21 cellular contexts compared by ENCODE assay signal in the genomic region with DNA sequence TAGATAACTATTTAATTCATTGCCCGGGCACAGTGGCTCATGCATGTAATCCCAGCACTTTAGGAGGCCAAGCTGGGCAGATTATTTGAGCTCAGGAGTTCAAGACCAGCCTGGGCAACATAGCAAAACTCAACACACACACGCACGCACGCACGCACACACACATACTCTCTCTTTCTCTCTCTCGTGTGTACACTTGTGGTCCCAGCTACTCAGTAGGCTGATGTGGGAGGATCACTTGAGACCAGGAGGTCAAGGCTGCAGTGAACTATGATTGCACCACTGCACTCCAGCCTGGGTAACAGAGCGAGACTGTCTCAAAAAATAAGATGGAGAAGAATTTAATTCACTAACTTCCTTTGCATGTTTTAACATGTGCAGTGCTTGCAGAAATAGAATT. TPM values are rescaled to one million over a fixed set of nuclear protein-coding genes. Genes with fewer than 3 reads are reported as not detected.
A peak's percentile ranks its signal among the peaks of the same experiment; 100 is the strongest.
DNase-seq lines count a peak whose midpoint lies in the region; ATAC-seq and TF ChIP-seq lines count a peak whose summit lies in the region.
"Had no signal": no experiment of that assay in that cellular context is flagged by ENCODE, and none has a peak within 500 bp of the region (broad histone marks: within the 10 kb centered on the region; RNA-seq: fewer than 3 reads in every experiment).

No MANE protein-coding gene starts in this region.

- no peak for ATAC-seq in HG02763 (IDR thresholded peaks at IDR 0.05; ENCODE audit: unreplicated experiment)
- ATAC-seq in T-helper 17 cell: no peak
- ATAC-seq: CD8-positive, alpha-beta T cell; Panc1 had no signal

- peak overlapping the region; percentile 28 for H3K4me3 Mint-ChIP-seq in endothelial cell (ENCODE audit: unreplicated experiment)
- H3K4me3 Mint-ChIP-seq in nephron progenitor cell: no peak overlapping the region
- no peak overlapping the region for H3K4me3 Mint-ChIP-seq in activated T-helper 2 cell treated with anti-CD3 and anti-CD28 coated beads, Interferon-gamma antibody, Interleukin-2, Interleukin-4, amounts not matched to agents 10 μg/mL and 5 μg/mL and 100 μg/mL, durations not matched to agents 14 hours and 24 hours and 36 hours (ENCODE audit: low read depth)
- no peak overlapping the region for H3K4me3 Mint-ChIP-seq in T-helper 17 cell
- H3K4me3 Mint-ChIP-seq: CD8-positive, alpha-beta T cell had no signal

- H3K27ac ChIP-seq in testis: no peak overlapping the region
- H3K27ac ChIP-seq: BLaER1, GM23248 had no signal

- intact Hi-C loops in activated T-helper 2 cell treated with anti-CD3 and anti-CD28 coated beads, Interferon-gamma antibody, Interleukin-2, Interleukin-4, amounts not matched to agents 10 μg/mL and 5 μg/mL and 100 μg/mL, durations not matched to agents 14 hours and 24 hours and 36 hours (cut with micrococcal nuclease): no loop called here
- intact Hi-C loops in testis (cut with DNase I; ENCODE audit: low total_unique reads): no loop called here

- no peaks in the 10 kb centered on the region for H3K4me1 ChIP-seq in testis

- H3K27ac Mint-ChIP-seq in endothelial cell (ENCODE audit: unreplicated experiment) (no peak overlapping the region), nephron progenitor cell (peak overlapping the region; percentile 93), T-helper 17 cell (no peak overlapping the region)
- H3K27ac Mint-ChIP-seq in activated T-helper 2 cell treated with anti-CD3 and anti-CD28 coated beads, Interferon-gamma antibody, Interleukin-2, Interleukin-4, amounts not matched to agents 10 μg/mL and 5 μg/mL and 100 μg/mL, durations not matched to agents 14 hours and 24 hours and 36 hours: no peak overlapping the region
- H3K27ac Mint-ChIP-seq: CD8-positive, alpha-beta T cell had no signal

- H3K4me3 ChIP-seq in NB4 (ENCODE audit: low read depth, low read length): no peak overlapping the region
- no peak overlapping the region for H3K4me3 ChIP-seq in testis
- H3K4me3 ChIP-seq: BLaER1, GM23248 had no signal

- no peaks in the 10 kb centered on the region for H3K27me3 ChIP-seq in testis
- H3K27me3 ChIP-seq: BLaER1 had no signal

- H3K4me1 Mint-ChIP-seq in endothelial cell (ENCODE audit: unreplicated experiment): peaks cover 11% of the 10 kb centered on the region
- H3K4me1 Mint-ChIP-seq in nephron progenitor cell: peaks cover 11% of the 10 kb centered on the region
- H3K4me1 Mint-ChIP-seq in activated T-helper 2 cell treated with anti-CD3 and anti-CD28 coated beads, Interferon-gamma antibody, Interleukin-2, Interleukin-4, amounts not matched to agents 10 μg/mL and 5 μg/mL and 100 μg/mL, durations not matched to agents 14 hours and 24 hours and 36 hours (ENCODE audit: low read depth): no peaks in the 10 kb centered on the region
- H3K4me1 Mint-ChIP-seq in T-helper 17 cell: peaks cover 2% of the 10 kb centered on the region

- TF ChIP-seq CTCF in NB4 (IDR thresholded peaks at IDR 0.05; ENCODE audit: low read depth, low read length): no peak
- no peak for TF ChIP-seq CTCF in endothelial cell (IDR thresholded peaks at IDR 0.05; ENCODE audit: unreplicated experiment)
- no peak for TF ChIP-seq CTCF in nephron progenitor cell (IDR thresholded peaks at IDR 0.05)
- TF ChIP-seq CTCF in testis (IDR thresholded peaks at IDR 0.05): no peak

- in situ Hi-C loops in Caki2 (cut with HindIII; ENCODE audit: low pct_unique_long_range_greater_than_20kb, low sequenced_read_pairs): no loop called here

- no peaks in the 10 kb centered on the region for H3K9me3 ChIP-seq in T-helper 17 cell (ENCODE audit: control insufficient read depth, low read length, poor library complexity, severe bottlenecking)
- no peaks in the 10 kb centered on the region for H3K9me3 ChIP-seq in testis
- H3K9me3 ChIP-seq: BLaER1 had no signal

- H3K36me3 Mint-ChIP-seq in endothelial cell (ENCODE audit: low read depth, unreplicated experiment) (peaks cover 21% of the 10 kb centered on the region), nephron progenitor cell (ENCODE audit: low read depth) (peaks cover 51% of the 10 kb centered on the region), T-helper 17 cell (ENCODE audit: low read depth) (peaks cover 5% of the 10 kb centered on the region)
- no peaks in the 10 kb centered on the region for H3K36me3 Mint-ChIP-seq in activated T-helper 2 cell treated with anti-CD3 and anti-CD28 coated beads, Interferon-gamma antibody, Interleukin-2, Interleukin-4, amounts not matched to agents 10 μg/mL and 5 μg/mL and 100 μg/mL, durations not matched to agents 14 hours and 24 hours and 36 hours (ENCODE audit: low read depth)

- H3K9me3 Mint-ChIP-seq in endothelial cell (ENCODE audit: unreplicated experiment) (no peaks in the 10 kb centered on the region), nephron progenitor cell (no peaks in the 10 kb centered on the region)
- no peaks in the 10 kb centered on the region for H3K9me3 Mint-ChIP-seq in activated T-helper 2 cell treated with anti-CD3 and anti-CD28 coated beads, Interferon-gamma antibody, Interleukin-2, Interleukin-4, amounts not matched to agents 10 μg/mL and 5 μg/mL and 100 μg/mL, durations not matched to agents 14 hours and 24 hours and 36 hours
- H3K9me3 Mint-ChIP-seq: CD8-positive, alpha-beta T cell had no signal

- DNase-seq in Caki2 (ENCODE audit: low read depth) (peak; percentile 3), NB4 (ENCODE audit: low read depth) (peak; percentile 68), endothelial cell (ENCODE audit: low spot score) (no peak), nephron progenitor cell (peak; percentile 13), T-helper 17 cell (no peak), testis (no peak)
- no peak for DNase-seq in activated T-helper 2 cell treated with anti-CD3 and anti-CD28 coated beads, Interferon-gamma antibody, Interleukin-2, Interleukin-4, amounts not matched to agents 10 μg/mL and 5 μg/mL and 100 μg/mL, durations not matched to agents 14 hours and 24 hours and 36 hours (ENCODE audit: low spot score)
- DNase-seq: CD8-positive, alpha-beta T cell; DMS79 treated with DMSO at 0.1 percent for 48 hours; GM23248; HCEC 1CT; KBM-7; NCI-H1092 treated with DMSO at 0.1 percent for 48 hours; NCI-H1694; NCI-H2107; NCI-H226; NCI-H524 treated with DMSO at 0.1 percent for 48 hours; Right ventricle myocardium superior had no signal

- H3K36me3 ChIP-seq in testis (ENCODE audit: low read depth, missing control alignments): no peaks in the 10 kb centered on the region

- TF ChIP-seq POLR2A in NB4 (IDR thresholded peaks at IDR 0.05; ENCODE audit: extremely low read depth, insufficient read length) (no peak), testis (IDR thresholded peaks at IDR 0.05) (no peak)

- WGBS in testis, 2 donors: 73 to 75% methylated on average over 7 of the region's 7 CpGs

- H3K27me3 Mint-ChIP-seq in endothelial cell (ENCODE audit: unreplicated experiment) (peaks cover 3% of the 10 kb centered on the region), nephron progenitor cell (ENCODE audit: low read depth, poor library complexity) (no peaks in the 10 kb centered on the region), T-helper 17 cell (no peaks in the 10 kb centered on the region)
- H3K27me3 Mint-ChIP-seq in activated T-helper 2 cell treated with anti-CD3 and anti-CD28 coated beads, Interferon-gamma antibody, Interleukin-2, Interleukin-4, amounts not matched to agents 10 μg/mL and 5 μg/mL and 100 μg/mL, durations not matched to agents 14 hours and 24 hours and 36 hours (ENCODE audit: low read depth): no peaks in the 10 kb centered on the region

RNA-seq across cellular contexts. Expression of gene PTPN12, which starts 38.1 kb away (rescaled TPM):
- total RNA-seq in Caki2 (2014; rRNA removed; shearing (Covaris generic); ENCODE audit: low replicate concordance): 19.0 and 22.5 TPM in 2 replicates
- total RNA-seq in endothelial cell (ENCODE audit: unreplicated experiment) (186 TPM), T-helper 17 cell (10 to 100 TPM; 15.5 to 70.8 TPM), testis (10 to 100 TPM; 82.5 to 86.5 TPM)
- 9.6 and 10.6 TPM in 2 replicates for total RNA-seq in activated T-helper 2 cell treated with anti-CD3 and anti-CD28 coated beads, Interferon-gamma antibody, Interleukin-2, Interleukin-4, amounts not matched to agents 10 μg/mL and 5 μg/mL and 100 μg/mL, durations not matched to agents 14 hours and 24 hours and 36 hours
- 36.7 TPM for polyA plus RNA-seq in testis (ENCODE audit: insufficient read depth, low read depth, low replicate concordance)

Comparison
In these comparisons a context has a peak if more than half of its experiments do, and no peak if none do; other contexts are left out.
1. DNase-seq: peak in Caki2 (single experiment), NB4 (single experiment) and nephron progenitor cell (single experiment); none in endothelial cell (single experiment), activated T-helper 2 cell treated with anti-CD3 and anti-CD28 coated beads, Interferon-gamma antibody, Interleukin-2, Interleukin-4, amounts not matched to agents 10 μg/mL and 5 μg/mL and 100 μg/mL, durations not matched to agents 14 hours and 24 hours and 36 hours (single experiment), T-helper 17 cell (0 of 3) and testis (single experiment).